30 cellular contexts compared by ENCODE assay signal in the genomic region with DNA sequence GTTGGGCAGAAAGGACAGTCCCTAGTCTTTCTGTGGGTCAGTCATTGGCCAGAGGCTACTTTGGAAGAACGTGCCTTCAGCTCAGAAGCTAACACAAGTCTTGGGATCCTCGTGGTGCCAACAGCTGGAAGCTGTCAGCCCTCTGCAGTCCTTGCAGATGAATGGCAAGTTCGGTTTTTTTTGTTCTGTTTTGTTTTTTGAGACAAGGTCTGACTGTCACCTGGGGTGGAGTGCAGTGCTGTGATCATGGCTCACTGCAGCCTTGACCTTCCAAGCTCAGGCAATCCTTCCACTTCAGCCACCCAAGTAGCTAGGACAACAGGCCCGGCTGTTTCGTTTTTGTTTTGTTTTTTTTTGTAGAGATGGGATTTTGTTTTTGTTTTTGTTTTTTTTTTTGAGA.
"Had no signal": no experiment of that assay in that cellular context is flagged by ENCODE, and none has a peak within 500 bp of the region (broad histone marks: within the 10 kb centered on the region; RNA-seq: fewer than 3 reads in every experiment).

No MANE protein-coding gene starts in this region.

- H3K9me3 ChIP-seq: Peyer's patch, SJSA1 had no signal

- H3K4me3 ChIP-seq: Peyer's patch, SJSA1 had no signal

- H3K9me3 Mint-ChIP-seq: activated B cell treated with CpG ODN at 0.5 μM for 24 hours; activated CD8-positive, alpha-beta T cell treated with anti-CD3 and anti-CD28 coated beads for 36 hours; activated naive CD4-positive, alpha-beta T cell treated with anti-CD3 and anti-CD28 coated beads, Interleukin-2, amount 50 U/mL, for 24 hours; activated naive CD8-positive, alpha-beta T cell treated with anti-CD3 and anti-CD28 coated beads, Interleukin-2, amount 10 ng/mL, durations not matched to agents 7 days and 5 days; activated T-cell treated with anti-CD3 and anti-CD28 coated beads, Interleukin-2, amount 50 U/mL, for 72 hours; activated T-helper 17 cell treated with anti-CD3 and anti-CD28 coated beads, Interleukin-2, amount 50 U/mL, for 72 hours; brain had no signal

- H3K27ac Mint-ChIP-seq: activated B cell treated with CpG ODN at 0.5 μM for 24 hours; activated CD8-positive, alpha-beta T cell treated with anti-CD3 and anti-CD28 coated beads for 36 hours; activated naive CD4-positive, alpha-beta T cell treated with anti-CD3 and anti-CD28 coated beads, Interleukin-2, amount 50 U/mL, for 24 hours; activated naive CD8-positive, alpha-beta T cell treated with anti-CD3 and anti-CD28 coated beads, Interleukin-2, amount 10 ng/mL, durations not matched to agents 7 days and 5 days; activated T-cell treated with anti-CD3 and anti-CD28 coated beads, Interleukin-2, amount 50 U/mL, for 72 hours; activated T-helper 17 cell treated with anti-CD3 and anti-CD28 coated beads, Interleukin-2, amount 50 U/mL, for 72 hours had no signal

- DNase-seq: activated B cell treated with CpG ODN at 0.5 μM for 24 hours; activated CD4-positive, alpha-beta T cell treated with anti-CD3 and anti-CD28 coated beads for 48 hours; activated CD4-positive, alpha-beta T cell treated with anti-CD3 and anti-CD28 coated beads, Interleukin-2, amount 50 U/mL, for 4 hours; activated CD4-positive, CD25-positive, alpha-beta regulatory T cell treated with anti-CD3 and anti-CD28 coated beads, Interleukin-2, amount 50 U/mL, for 72 hours; activated CD8-positive, alpha-beta T cell treated with anti-CD3 and anti-CD28 coated beads for 36 hours; activated effector memory CD4-positive, alpha-beta T cell treated with anti-CD3 and anti-CD28 coated beads, Interleukin-2, amount 50 U/mL, for 16 hours; activated naive CD4-positive, alpha-beta T cell; activated naive CD8-positive, alpha-beta T cell treated with anti-CD3 and anti-CD28 coated beads, Interleukin-2, amount 10 ng/mL, durations not matched to agents 7 days and 5 days; activated T-cell treated with anti-CD3 and anti-CD28 coated beads, Interleukin-2, amount 50 U/mL, for 1 hour; activated T-cell treated with anti-CD3 and anti-CD28 coated beads, Interleukin-2, amount 50 U/mL, for 72 hours; caudate nucleus; cerebellar nuclear complex; NCI-H1092 treated with DMSO at 0.1 percent for 48 hours; NCI-H1417; NCI-H1930; NCI-H2081 treated with DMSO at 0.1 percent for 48 hours; NCI-H345; NCI-H524 treated with DMSO at 0.1 percent for 48 hours; Peyer's patch; RPMI8226; SHP77 treated with DMSO at 0.1 percent for 48 hours; SW 1271; T-helper 1 cell; T-helper 2 cell; T-helper 9 cell had no signal

- H3K36me3 ChIP-seq: Peyer's patch had no signal

- H3K4me1 Mint-ChIP-seq: activated T-helper 17 cell treated with anti-CD3 and anti-CD28 coated beads, Interleukin-2, amount 50 U/mL, for 72 hours had no signal

- H3K27me3 Mint-ChIP-seq: activated B cell treated with CpG ODN at 0.5 μM for 24 hours; activated naive CD4-positive, alpha-beta T cell treated with anti-CD3 and anti-CD28 coated beads, Interleukin-2, amount 50 U/mL, for 24 hours had no signal

- H3K4me3 Mint-ChIP-seq: activated B cell treated with CpG ODN at 0.5 μM for 24 hours; activated CD8-positive, alpha-beta T cell treated with anti-CD3 and anti-CD28 coated beads for 36 hours; activated naive CD4-positive, alpha-beta T cell treated with anti-CD3 and anti-CD28 coated beads, Interleukin-2, amount 50 U/mL, for 24 hours; activated naive CD8-positive, alpha-beta T cell treated with anti-CD3 and anti-CD28 coated beads, Interleukin-2, amount 10 ng/mL, durations not matched to agents 7 days and 5 days; activated T-cell treated with anti-CD3 and anti-CD28 coated beads, Interleukin-2, amount 50 U/mL, for 72 hours; activated T-helper 17 cell treated with anti-CD3 and anti-CD28 coated beads, Interleukin-2, amount 50 U/mL, for 72 hours had no signal

- H3K27me3 ChIP-seq: Peyer's patch, SJSA1 had no signal

- H3K36me3 Mint-ChIP-seq: activated naive CD4-positive, alpha-beta T cell treated with anti-CD3 and anti-CD28 coated beads, Interleukin-2, amount 50 U/mL, for 24 hours; activated naive CD8-positive, alpha-beta T cell treated with anti-CD3 and anti-CD28 coated beads, Interleukin-2, amount 10 ng/mL, durations not matched to agents 7 days and 5 days had no signal

- H3K27ac ChIP-seq: Peyer's patch, SJSA1, VCaP had no signal

- ATAC-seq: activated CD8-positive, alpha-beta T cell treated with anti-CD3 and anti-CD28 coated beads for 36 hours; activated T-cell treated with anti-CD3 and anti-CD28 coated beads, Interleukin-2, amount 50 U/mL, for 72 hours; activated T-helper 17 cell treated with anti-CD3 and anti-CD28 coated beads, Interleukin-2, amount 50 U/mL, for 72 hours had no signal
